8 cellular contexts compared by ENCODE assay signal in the genomic region with DNA sequence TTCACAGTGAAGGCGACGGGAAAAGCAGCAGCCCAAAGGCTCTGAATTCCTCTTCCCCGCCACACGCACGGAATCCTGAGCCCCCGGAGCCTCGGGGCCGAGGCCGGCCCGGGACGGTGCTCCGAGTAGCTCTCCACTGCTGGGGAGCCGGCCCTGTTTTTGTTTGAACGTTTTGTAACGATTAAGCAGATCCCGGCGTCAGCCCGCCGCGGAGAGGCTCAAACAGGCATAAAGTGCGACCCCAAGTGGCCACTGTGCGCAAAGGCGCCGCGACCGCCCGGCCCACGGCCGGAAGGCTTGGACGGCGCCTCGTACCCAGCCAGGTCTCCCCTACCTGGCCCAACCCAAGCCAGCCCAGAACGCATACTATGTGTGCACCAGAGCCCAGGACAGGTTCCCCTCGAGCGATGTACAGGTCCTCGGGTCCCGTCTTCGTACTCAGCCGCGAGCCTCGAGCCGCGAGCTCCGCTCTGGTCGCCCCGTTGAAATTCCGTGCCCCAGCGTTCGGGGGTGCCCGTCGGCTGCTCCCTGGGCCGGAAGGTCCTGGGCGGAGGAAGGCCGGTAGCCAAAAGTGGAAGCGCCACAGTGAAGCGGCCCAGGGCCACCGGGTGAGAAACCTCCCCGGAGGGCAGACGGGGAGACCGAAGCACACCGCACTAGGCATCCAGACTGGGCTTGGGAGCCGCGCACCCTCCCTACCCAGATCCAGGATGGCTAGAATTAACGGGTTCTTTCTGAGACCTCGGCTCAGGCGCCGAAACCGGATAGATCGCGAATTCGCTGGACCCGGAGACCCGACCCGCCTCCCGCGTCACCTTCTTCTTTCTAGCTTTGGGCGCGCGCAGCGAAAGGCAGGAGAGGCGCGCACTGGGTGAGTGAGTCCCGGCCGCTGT. TPM values are rescaled to one million over a fixed set of nuclear protein-coding genes. Genes with fewer than 3 reads are reported as not detected.
DNase-seq lines count a peak whose midpoint lies in the region; ATAC-seq and TF ChIP-seq lines count a peak whose summit lies in the region.

No MANE protein-coding gene starts in this region.

- DNase-seq in GM12865 (ENCODE audit: low read depth) = peak; percentile 84
- DNase-seq in NCI-H2196 (lab: John Stamatoyannopoulos, UW; ENCODE audit: unreplicated experiment) = peak; percentile 67
- peak; percentile 93 for DNase-seq in activated CD4-positive, alpha-beta T cell treated with anti-CD3 and anti-CD28 coated beads, Interleukin-2, amount 10 ng/mL, durations not matched to agents 24 days and 14 days
- peak; percentile 92 to 98 for DNase-seq in left lung
- DNase-seq in stimulated activated CD4-positive, alpha-beta T cell treated with anti-CD3 and anti-CD28 coated beads, Interleukin-2, amount 100 ng/mL, for 24 hours = peak; percentile 67 to 85

- H3K27ac ChIP-seq in left lung = peak overlapping the region; percentile 98

- H3K4me3 ChIP-seq in GM12865 (ENCODE audit: low read depth, low read length) (peak overlapping the region; percentile 34), left lung (peak overlapping the region; percentile 55 to 76)

- peak; percentile 83 for TF ChIP-seq CTCF in GM12865 (IDR thresholded peaks at IDR 0.05; ENCODE audit: insufficient read depth, low read depth, low read length, missing control alignments)
- TF ChIP-seq CTCF in left lung (IDR thresholded peaks at IDR 0.05) = peak; percentile 92 to 94

- peak overlapping the region; percentile 77 for H3K4me3 Mint-ChIP-seq in activated CD4-positive, alpha-beta T cell treated with anti-CD3 and anti-CD28 coated beads, Interleukin-2, amount 10 ng/mL, durations not matched to agents 24 days and 14 days
- H3K4me3 Mint-ChIP-seq in dendritic cell treated with granulocyte-macrophage colony-stimulating factor and Interleukin-4, amounts not matched to agents 40 ng/mL and 50 ng/mL, for 4 days = peak overlapping the region; percentile 100

- peaks cover 9% of the 10 kb centered on the region for H3K4me1 Mint-ChIP-seq in activated CD4-positive, alpha-beta T cell treated with anti-CD3 and anti-CD28 coated beads, Interleukin-2, amount 10 ng/mL, durations not matched to agents 24 days and 14 days
- peaks cover 48% of the 10 kb centered on the region for H3K4me1 Mint-ChIP-seq in dendritic cell treated with granulocyte-macrophage colony-stimulating factor and Interleukin-4, amounts not matched to agents 40 ng/mL and 50 ng/mL, for 4 days (ENCODE audit: low read depth)

- no peaks in the 10 kb centered on the region for H3K9me3 ChIP-seq in left lung

- peaks cover 82% of the 10 kb centered on the region for H3K27me3 Mint-ChIP-seq in activated CD4-positive, alpha-beta T cell treated with anti-CD3 and anti-CD28 coated beads, Interleukin-2, amount 10 ng/mL, durations not matched to agents 24 days and 14 days
- H3K27me3 Mint-ChIP-seq in dendritic cell treated with granulocyte-macrophage colony-stimulating factor and Interleukin-4, amounts not matched to agents 40 ng/mL and 50 ng/mL, for 4 days = peaks cover 52% of the 10 kb centered on the region

- H3K4me1 ChIP-seq in left lung = peaks cover 5 to 58% of the 10 kb centered on the region in 2 donors

- ATAC-seq in HG02798 (IDR thresholded peaks at IDR 0.05; ENCODE audit: poor library complexity, unreplicated experiment) (peak; percentile 64), left lung (peak; percentile 74), HG03378 (IDR thresholded peaks at IDR 0.05; ENCODE audit: unreplicated experiment) (no peak)

- no peaks in the 10 kb centered on the region for H3K36me3 Mint-ChIP-seq in activated CD4-positive, alpha-beta T cell treated with anti-CD3 and anti-CD28 coated beads, Interleukin-2, amount 10 ng/mL, durations not matched to agents 24 days and 14 days (ENCODE audit: low read depth)
- peaks cover 38% of the 10 kb centered on the region for H3K36me3 Mint-ChIP-seq in dendritic cell treated with granulocyte-macrophage colony-stimulating factor and Interleukin-4, amounts not matched to agents 40 ng/mL and 50 ng/mL, for 4 days (ENCODE audit: low read depth)

- H3K9me3 Mint-ChIP-seq in activated CD4-positive, alpha-beta T cell treated with anti-CD3 and anti-CD28 coated beads, Interleukin-2, amount 10 ng/mL, durations not matched to agents 24 days and 14 days = no peaks in the 10 kb centered on the region
- no peaks in the 10 kb centered on the region for H3K9me3 Mint-ChIP-seq in dendritic cell treated with granulocyte-macrophage colony-stimulating factor and Interleukin-4, amounts not matched to agents 40 ng/mL and 50 ng/mL, for 4 days

- intact Hi-C loops in activated CD4-positive, alpha-beta T cell treated with anti-CD3 and anti-CD28 coated beads, Interleukin-2, amount 10 ng/mL, durations not matched to agents 24 days and 14 days (cut with micrococcal nuclease) = no loop called here
- intact Hi-C loops in dendritic cell treated with granulocyte-macrophage colony-stimulating factor and Interleukin-4, amounts not matched to agents 40 ng/mL and 50 ng/mL, for 4 days (cut with micrococcal nuclease) = loop anchor here (2.0 to 10.0 kb wide), 5 partner anchors 228 to 803 kb away; no protein-coding TSS in a partner anchor
- intact Hi-C loops in left lung (cut with DNase I) = loop anchor here in 1 of 2 donors (10.0 kb wide), 1 partner anchor 405 kb away; no protein-coding TSS in a partner anchor

- H3K27ac Mint-ChIP-seq in activated CD4-positive, alpha-beta T cell treated with anti-CD3 and anti-CD28 coated beads, Interleukin-2, amount 10 ng/mL, durations not matched to agents 24 days and 14 days = peak overlapping the region; percentile 20
- peak overlapping the region; percentile 97 for H3K27ac Mint-ChIP-seq in dendritic cell treated with granulocyte-macrophage colony-stimulating factor and Interleukin-4, amounts not matched to agents 40 ng/mL and 50 ng/mL, for 4 days

- peaks cover 37 to 99% of the 10 kb centered on the region in 2 donors for H3K27me3 ChIP-seq in left lung

- peaks cover 0 to 17% of the 10 kb centered on the region in 2 donors for H3K36me3 ChIP-seq in left lung

RNA-seq across cellular contexts. Expression of a gene that starts 1.2 kb away (rescaled TPM):
- total RNA-seq in activated CD4-positive, alpha-beta T cell treated with anti-CD3 and anti-CD28 coated beads, Interleukin-2, amount 10 ng/mL, durations not matched to agents 24 days and 14 days = 0.93 and 1.2 TPM in 2 replicates
- total RNA-seq in left lung = 100 to 1,000 TPM in 1 of 2 donors, 10 to 100 TPM in 1; 29.8 to 111 TPM

Comparison
In these comparisons a context has a peak if more than half of its experiments do, and no peak if none do; other contexts are left out.
1. RNA of a gene that starts 1.2 kb away (total RNA-seq): 29.8 to 111 TPM in left lung; 0.93 to 1.2 TPM in activated CD4-positive, alpha-beta T cell treated with anti-CD3 and anti-CD28 coated beads, Interleukin-2, amount 10 ng/mL, durations not matched to agents 24 days and 14 days; every median in the first group is over 10 times any median in the second.
2. Peak in every context shown above with its lines, with median percentiles within 50 percentile points of each other: DNase-seq.